17 cellular contexts compared by ENCODE assay signal in genomic region chr2:177298191-177298590, GRCh38.
"Had no signal": no experiment of that assay in that cellular context is flagged by ENCODE, and none has a peak within 500 bp of the region (broad histone marks: within the 10 kb centered on the region; RNA-seq: fewer than 3 reads in every experiment).

No MANE protein-coding gene starts in this region.

- H3K9me3 ChIP-seq: right lobe of liver had no signal

- H3K27me3 ChIP-seq: right lobe of liver had no signal

- H3K4me3 ChIP-seq: lung, right lobe of liver had no signal

- H3K36me3 ChIP-seq: right lobe of liver had no signal

- H3K27ac ChIP-seq: epithelial cell of prostate, right lobe of liver had no signal

- DNase-seq: activated CD4-positive, alpha-beta T cell treated with anti-CD3 and anti-CD28 coated beads for 4 hours; activated CD8-positive, alpha-beta memory T cell treated with anti-CD3 and anti-CD28 coated beads, Interleukin-2, amount 50 U/mL, for 48 hours; activated CD8-positive, alpha-beta T cell treated with anti-CD3 and anti-CD28 coated beads for 36 hours; activated naive CD4-positive, alpha-beta T cell treated with Interleukin-2 at 50 U/mL for 16 hours; activated naive CD8-positive, alpha-beta T cell treated with anti-CD3 and anti-CD28 coated beads, Interleukin-2, amount 50 U/mL, for 24 hours; central memory CD4-positive, alpha-beta T cell; cortex of kidney; effector memory CD4-positive, alpha-beta T cell; glutamatergic neuron; left colon; nucleus accumbens; right lobe of liver; stimulated activated CD4-positive, alpha-beta T cell treated with anti-CD3 and anti-CD28 coated beads, Interleukin-2, amount 100 ng/mL, for 24 hours; stimulated activated naive CD4-positive, alpha-beta T cell; T1000 had no signal
